In genomic region chr3:118629821-118630220, GRCh38 we compare ENCODE assay signal across 1 cellular context.
TF ChIP-seq lines count a peak whose summit lies in the region.

No MANE protein-coding gene starts in this region.

TF ChIP-seq in HepG2, 621 proteins besides CTCF, POLR2A, EP300 and RAD21 (continued from another document and continues in another):
- no peak for TF ChIP-seq ZNF260 (CRISPR knock-in tag; IDR thresholded peaks at IDR 0.05; ENCODE audit: borderline replicate concordance, low read depth)
- TF ChIP-seq HNRNPUL1 (IDR thresholded peaks at IDR 0.05; ENCODE audit: low read depth, low read length) = no peak
- no peak for TF ChIP-seq BRCA1 (CRISPR knock-in tag; IDR thresholded peaks at IDR 0.05)
- TF ChIP-seq PHF8 (CRISPR knock-in tag; IDR thresholded peaks at IDR 0.05) = no peak
- TF ChIP-seq HOMEZ (CRISPR knock-in tag; IDR thresholded peaks at IDR 0.05; ENCODE audit: low read depth) = no peak
- no peak for TF ChIP-seq PRDM4 (CRISPR knock-in tag; IDR thresholded peaks at IDR 0.05; ENCODE audit: borderline replicate concordance)
- TF ChIP-seq ADNP (CRISPR knock-in tag; IDR thresholded peaks at IDR 0.05) = no peak
- no peak for TF ChIP-seq PTBP1 (IDR thresholded peaks at IDR 0.05; ENCODE audit: low read depth, low read length, poor library complexity, severe bottlenecking)
- no peak for TF ChIP-seq ZBTB10 (CRISPR knock-in tag; IDR thresholded peaks at IDR 0.05; ENCODE audit: borderline replicate concordance)
- TF ChIP-seq ARID2 (CRISPR knock-in tag; IDR thresholded peaks at IDR 0.05; ENCODE audit: borderline replicate concordance) = no peak
- no peak for TF ChIP-seq THAP8 (CRISPR knock-in tag; IDR thresholded peaks at IDR 0.05; ENCODE audit: borderline replicate concordance)
- no peak for TF ChIP-seq NFATC3 (CRISPR knock-in tag; IDR thresholded peaks at IDR 0.05)
- no peak for TF ChIP-seq ZNF276 (CRISPR knock-in tag; IDR thresholded peaks at IDR 0.05; ENCODE audit: low read depth)
- TF ChIP-seq RBFOX2 (IDR thresholded peaks at IDR 0.05; ENCODE audit: low read depth, low read length) = no peak
- TF ChIP-seq ELF1 (CRISPR knock-in tag; IDR thresholded peaks at IDR 0.05) = no peak
- no peak for TF ChIP-seq NFRKB (IDR thresholded peaks at IDR 0.05)
- no peak for TF ChIP-seq ZMYM3 (CRISPR knock-in tag; IDR thresholded peaks at IDR 0.05)
- no peak for TF ChIP-seq ZNF746 (CRISPR knock-in tag; IDR thresholded peaks at IDR 0.05)
- peak; percentile 24; the same call in 1 of the 2 replicates for TF ChIP-seq GATAD2A (CRISPR knock-in tag; IDR thresholded peaks at IDR 0.05)
- TF ChIP-seq ZZZ3 (CRISPR knock-in tag; IDR thresholded peaks at IDR 0.05; ENCODE audit: borderline replicate concordance) = no peak
- TF ChIP-seq FOXM1 (CRISPR knock-in tag; IDR thresholded peaks at IDR 0.05) = no peak
- no peak for TF ChIP-seq TAF15 (IDR thresholded peaks at IDR 0.05; ENCODE audit: low read depth, low read length, poor library complexity, severe bottlenecking)
- no peak for TF ChIP-seq CREB3 (CRISPR knock-in tag; IDR thresholded peaks at IDR 0.05)
- no peak for TF ChIP-seq TARDBP (CRISPR knock-in tag; IDR thresholded peaks at IDR 0.05)
- TF ChIP-seq AFF4 (CRISPR knock-in tag; IDR thresholded peaks at IDR 0.05) = no peak
- TF ChIP-seq SAP130 (CRISPR knock-in tag; IDR thresholded peaks at IDR 0.05; ENCODE audit: low read depth) = peak; percentile 35; the same call in 1 of the 2 replicates
- no peak for TF ChIP-seq ZBTB21 (CRISPR knock-in tag; IDR thresholded peaks at IDR 0.05)
- TF ChIP-seq ZNF547 (CRISPR knock-in tag; IDR thresholded peaks at IDR 0.05) = no peak
- TF ChIP-seq ZNF33A (CRISPR knock-in tag; IDR thresholded peaks at IDR 0.05; ENCODE audit: borderline replicate concordance) = no peak
- TF ChIP-seq ZBTB37 (CRISPR knock-in tag; IDR thresholded peaks at IDR 0.05) = no peak
- TF ChIP-seq ZNF780A (CRISPR knock-in tag; IDR thresholded peaks at IDR 0.05) = no peak
- peak; percentile 78 for TF ChIP-seq SIX4 (CRISPR knock-in tag; IDR thresholded peaks at IDR 0.05)
- TF ChIP-seq NCOR1 (IDR thresholded peaks at IDR 0.05; ENCODE audit: borderline replicate concordance, low read length) = no peak
- TF ChIP-seq TERF1 (CRISPR knock-in tag; IDR thresholded peaks at IDR 0.05) = no peak
- TF ChIP-seq BCL3 (CRISPR knock-in tag; IDR thresholded peaks at IDR 0.05) = no peak
- no peak for TF ChIP-seq MTERF4 (CRISPR knock-in tag; IDR thresholded peaks at IDR 0.05)
- no peak for TF ChIP-seq PATZ1 (CRISPR knock-in tag; IDR thresholded peaks at IDR 0.05)
- TF ChIP-seq ZNF678 (CRISPR knock-in tag; IDR thresholded peaks at IDR 0.05) = no peak
